In the genomic region with DNA sequence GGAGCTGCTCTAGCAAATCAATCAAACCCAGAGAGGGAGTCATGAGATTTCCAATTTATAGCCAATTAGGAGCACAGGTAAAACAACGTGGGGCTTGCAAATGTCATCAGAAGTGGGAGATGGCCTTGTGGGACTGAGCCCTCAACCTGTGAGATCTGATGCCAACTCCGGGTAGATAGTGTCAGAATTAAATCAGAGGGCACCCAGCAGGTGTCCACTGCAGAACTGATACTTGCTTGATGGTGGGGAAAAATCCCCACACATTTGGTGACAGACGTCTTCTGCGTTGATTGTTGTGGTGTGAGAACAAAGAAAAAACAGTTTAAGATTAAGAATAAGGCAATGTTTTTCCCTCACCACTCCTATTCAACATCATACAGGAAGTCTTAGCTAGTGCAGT, we compare ENCODE assay signal across 22 cellular contexts.
"Had no signal": no experiment of that assay in that cellular context is flagged by ENCODE, and none has a peak within 500 bp of the region (broad histone marks: within the 10 kb centered on the region; RNA-seq: fewer than 3 reads in every experiment).

No MANE protein-coding gene starts in this region.

- H3K27me3 ChIP-seq: dorsolateral prefrontal cortex, esophagus squamous epithelium, gastrocnemius medialis, heart right ventricle, left lung had no signal

- H3K9me3 ChIP-seq: esophagus squamous epithelium, gastrocnemius medialis, left lung, lower lobe of right lung had no signal

- H3K4me3 ChIP-seq: coronary artery, dorsolateral prefrontal cortex, esophagus squamous epithelium, gastrocnemius medialis, heart right ventricle, left lung, lower lobe of right lung had no signal

- H3K36me3 ChIP-seq: esophagus squamous epithelium, gastrocnemius medialis, heart right ventricle, left lung, lower lobe of right lung had no signal

- DNase-seq: dermis blood vessel endothelial cell; dorsolateral prefrontal cortex; effector CD4-positive, alpha-beta T cell; effector memory CD4-positive, alpha-beta T cell; erythroblast; esophagus squamous epithelium; foreskin fibroblast; foreskin melanocyte; gastrocnemius medialis; glutamatergic neuron; head of caudate nucleus; heart right ventricle; hippocampal formation; left cardiac atrium; left lung; left ventricle myocardium superior; lower lobe of right lung; mesenchymal stem cell; midbrain had no signal

- ATAC-seq: esophagus mucosa, gastrocnemius medialis, heart right ventricle, left cardiac atrium, left lung, left ventricle myocardium superior, lower lobe of right lung had no signal

- H3K4me1 ChIP-seq: esophagus squamous epithelium, gastrocnemius medialis, heart right ventricle, left lung, lower lobe of right lung had no signal

- H3K27ac ChIP-seq: coronary artery, dorsolateral prefrontal cortex, epithelial cell of prostate, esophagus squamous epithelium, gastrocnemius medialis, heart right ventricle, left lung, lower lobe of right lung had no signal
